In genomic region chr4:10089346-10089745, GRCh38 we compare ENCODE assay signal across 10 cellular contexts. TPM values are rescaled to one million over a fixed set of nuclear protein-coding genes. Genes with fewer than 3 reads are reported as not detected.
DNase-seq lines count a peak whose midpoint lies in the region; ATAC-seq, FAIRE-seq and TF ChIP-seq lines count a peak whose summit lies in the region.
"Had no signal": no experiment of that assay in that cellular context is flagged by ENCODE, and none has a peak within 500 bp of the region (broad histone marks: within the 10 kb centered on the region; RNA-seq: fewer than 3 reads in every experiment).

No MANE protein-coding gene starts in this region.

- FAIRE-seq in GM19239 (lab: Jason Lieb, UNC) = no peak

- peaks cover 10% of the 10 kb centered on the region for H3K36me3 ChIP-seq in smooth muscle cell (ENCODE audit: low read depth)

- intact Hi-C loops in activated CD4-positive, alpha-beta memory T cell treated with anti-CD3 and anti-CD28 coated beads for 36 hours (cut with micrococcal nuclease) = no loop called here
- intact Hi-C loops in activated T-helper 1 cell treated with anti-CD3 and anti-CD28 coated beads, Interleukin-12 subunit alpha, Interleukin-12 subunit beta, Interleukin-2, Interleukin-4 antibody, amounts not matched to agents 30 ng/mL and 10 ng/mL and 1 ng/mL, durations not matched to agents 14 hours and 24 hours and 36 hours (cut with micrococcal nuclease) = no loop called here
- intact Hi-C loops in left ventricle myocardium superior (cut with micrococcal nuclease) = no loop called here

- H3K4me1 ChIP-seq in smooth muscle cell (ENCODE audit: low read depth) = peaks cover 19% of the 10 kb centered on the region

- WGBS in smooth muscle cell (ENCODE audit: low lambda C conversion rate) = 95% methylated on average over 11 of the region's 11 CpGs

- peaks cover 63% of the 10 kb centered on the region for H3K79me2 ChIP-seq in smooth muscle cell (ENCODE audit: low read depth)

- no peak overlapping the region for H3K4me2 ChIP-seq in smooth muscle cell

- no peak overlapping the region for H3K9ac ChIP-seq in smooth muscle cell (ENCODE audit: low read depth)

- no peak overlapping the region for H3K4me3 Mint-ChIP-seq in activated CD4-positive, alpha-beta memory T cell treated with anti-CD3 and anti-CD28 coated beads for 36 hours
- no peak overlapping the region for H3K4me3 Mint-ChIP-seq in activated CD4-positive, alpha-beta memory T cell treated with anti-CD3 and anti-CD28 coated beads, Interleukin-2, amount 10 ng/mL, durations not matched to agents 7 days and 5 days
- H3K4me3 Mint-ChIP-seq in activated T-helper 1 cell treated with anti-CD3 and anti-CD28 coated beads, Interleukin-12 subunit alpha, Interleukin-12 subunit beta, Interleukin-2, Interleukin-4 antibody, amounts not matched to agents 30 ng/mL and 10 ng/mL and 1 ng/mL, durations not matched to agents 14 hours and 24 hours and 36 hours = no peak overlapping the region

- CTCF ChIA-PET in activated CD4-positive, alpha-beta memory T cell treated with anti-CD3 and anti-CD28 coated beads for 36 hours (lab: Charles Lee) = interaction anchor here (0.5 to 1.7 kb wide), 3 partner anchors 29 to 450 kb away, joined by 3 to 4 read pairs (median 3); no protein-coding TSS in a partner anchor
- CTCF ChIA-PET in activated CD4-positive, alpha-beta memory T cell treated with anti-CD3 and anti-CD28 coated beads, Interleukin-2, amount 10 ng/mL, durations not matched to agents 7 days and 5 days (lab: Charles Lee) = interaction anchor here (1.0 to 3.0 kb wide), 3 partner anchors 11 to 28 kb away, joined by 3 to 8 read pairs (median 3); partner anchors contain the start of gene WDR1

- H3K4me3 ChIP-seq in smooth muscle cell = no peak overlapping the region

- H3F3A ChIP-seq in smooth muscle cell (ENCODE audit: low read depth) = peaks cover 7% of the 10 kb centered on the region

- peaks cover 100% of the 10 kb centered on the region for H4K20me1 ChIP-seq in smooth muscle cell (ENCODE audit: low read depth)

- no peak overlapping the region for H3K27ac ChIP-seq in smooth muscle cell (ENCODE audit: low read depth)

- TF ChIP-seq CTCF in smooth muscle cell (IDR thresholded peaks at IDR 0.05; ENCODE audit: borderline replicate concordance, insufficient read depth, poor library complexity, severe bottlenecking) = peak; percentile 16

- DNase-seq in activated CD4-positive, alpha-beta memory T cell treated with anti-CD3 and anti-CD28 coated beads for 36 hours = no peak
- DNase-seq in activated CD4-positive, alpha-beta memory T cell treated with anti-CD3 and anti-CD28 coated beads, Interleukin-2, amount 10 ng/mL, durations not matched to agents 7 days and 5 days = no peak
- DNase-seq in activated T-helper 1 cell treated with anti-CD3 and anti-CD28 coated beads, Interleukin-12 subunit alpha, Interleukin-12 subunit beta, Interleukin-2, Interleukin-4 antibody, amounts not matched to agents 30 ng/mL and 10 ng/mL and 1 ng/mL, durations not matched to agents 14 hours and 24 hours and 36 hours (ENCODE audit: low spot score) = no peak
- DNase-seq in left ventricle myocardium superior (peak; percentile 29), smooth muscle cell (lab: John Stamatoyannopoulos, UW; ENCODE audit: unreplicated experiment) (no peak), GM19239 (ENCODE audit: insufficient read length, low spot score) (no peak), putamen (ENCODE audit: low spot score) (no peak)
- DNase-seq: hypothalamus had no signal

- ATAC-seq in left ventricle myocardium superior = no peak
- no peak for ATAC-seq in HG03097 (IDR thresholded peaks at IDR 0.05; ENCODE audit: low FRiP score, unreplicated experiment)

- no peak overlapping the region for H2AFZ ChIP-seq in smooth muscle cell (ENCODE audit: low read depth)

- peaks cover 80% of the 10 kb centered on the region for H3K36me3 Mint-ChIP-seq in activated CD4-positive, alpha-beta memory T cell treated with anti-CD3 and anti-CD28 coated beads for 36 hours
- peaks cover 95% of the 10 kb centered on the region for H3K36me3 Mint-ChIP-seq in activated CD4-positive, alpha-beta memory T cell treated with anti-CD3 and anti-CD28 coated beads, Interleukin-2, amount 10 ng/mL, durations not matched to agents 7 days and 5 days (ENCODE audit: low read depth)
- H3K36me3 Mint-ChIP-seq in activated T-helper 1 cell treated with anti-CD3 and anti-CD28 coated beads, Interleukin-12 subunit alpha, Interleukin-12 subunit beta, Interleukin-2, Interleukin-4 antibody, amounts not matched to agents 30 ng/mL and 10 ng/mL and 1 ng/mL, durations not matched to agents 14 hours and 24 hours and 36 hours (ENCODE audit: low read depth) = peaks cover 73% of the 10 kb centered on the region

- H3K4me1 Mint-ChIP-seq in activated CD4-positive, alpha-beta memory T cell treated with anti-CD3 and anti-CD28 coated beads for 36 hours (ENCODE audit: low read depth) = peaks cover 33% of the 10 kb centered on the region
- H3K4me1 Mint-ChIP-seq in activated CD4-positive, alpha-beta memory T cell treated with anti-CD3 and anti-CD28 coated beads, Interleukin-2, amount 10 ng/mL, durations not matched to agents 7 days and 5 days = peaks cover 37% of the 10 kb centered on the region
- peaks cover 29% of the 10 kb centered on the region for H3K4me1 Mint-ChIP-seq in activated T-helper 1 cell treated with anti-CD3 and anti-CD28 coated beads, Interleukin-12 subunit alpha, Interleukin-12 subunit beta, Interleukin-2, Interleukin-4 antibody, amounts not matched to agents 30 ng/mL and 10 ng/mL and 1 ng/mL, durations not matched to agents 14 hours and 24 hours and 36 hours (ENCODE audit: low read depth)

- POLR2A ChIA-PET in activated CD4-positive, alpha-beta memory T cell treated with anti-CD3 and anti-CD28 coated beads for 36 hours (lab: Charles Lee) = no interaction called here
- POLR2A ChIA-PET in activated CD4-positive, alpha-beta memory T cell treated with anti-CD3 and anti-CD28 coated beads, Interleukin-2, amount 10 ng/mL, durations not matched to agents 7 days and 5 days (lab: Charles Lee) = interaction anchor here (23.4 kb wide), 1 partner anchor 23 kb away, joined by 503 read pairs; the partner anchor contains the start of gene WDR1

- H3K27ac Mint-ChIP-seq in activated CD4-positive, alpha-beta memory T cell treated with anti-CD3 and anti-CD28 coated beads for 36 hours = peak overlapping the region; percentile 23
- no peak overlapping the region for H3K27ac Mint-ChIP-seq in activated CD4-positive, alpha-beta memory T cell treated with anti-CD3 and anti-CD28 coated beads, Interleukin-2, amount 10 ng/mL, durations not matched to agents 7 days and 5 days
- peak overlapping the region; percentile 58 for H3K27ac Mint-ChIP-seq in activated T-helper 1 cell treated with anti-CD3 and anti-CD28 coated beads, Interleukin-12 subunit alpha, Interleukin-12 subunit beta, Interleukin-2, Interleukin-4 antibody, amounts not matched to agents 30 ng/mL and 10 ng/mL and 1 ng/mL, durations not matched to agents 14 hours and 24 hours and 36 hours

- no peaks in the 10 kb centered on the region for H3K27me3 ChIP-seq in smooth muscle cell (ENCODE audit: low read depth)

- no peaks in the 10 kb centered on the region for H3K9me3 Mint-ChIP-seq in activated CD4-positive, alpha-beta memory T cell treated with anti-CD3 and anti-CD28 coated beads for 36 hours
- no peaks in the 10 kb centered on the region for H3K9me3 Mint-ChIP-seq in activated CD4-positive, alpha-beta memory T cell treated with anti-CD3 and anti-CD28 coated beads, Interleukin-2, amount 10 ng/mL, durations not matched to agents 7 days and 5 days
- H3K9me3 Mint-ChIP-seq in activated T-helper 1 cell treated with anti-CD3 and anti-CD28 coated beads, Interleukin-12 subunit alpha, Interleukin-12 subunit beta, Interleukin-2, Interleukin-4 antibody, amounts not matched to agents 30 ng/mL and 10 ng/mL and 1 ng/mL, durations not matched to agents 14 hours and 24 hours and 36 hours = no peaks in the 10 kb centered on the region
- H3K9me3 Mint-ChIP-seq: CD8-positive, alpha-beta memory T cell had no signal

- H3K9me3 ChIP-seq in smooth muscle cell (replicated peaks; ENCODE audit: low read depth) = no peaks in the 10 kb centered on the region

- H3K27me3 Mint-ChIP-seq in activated CD4-positive, alpha-beta memory T cell treated with anti-CD3 and anti-CD28 coated beads for 36 hours = no peaks in the 10 kb centered on the region
- H3K27me3 Mint-ChIP-seq in activated CD4-positive, alpha-beta memory T cell treated with anti-CD3 and anti-CD28 coated beads, Interleukin-2, amount 10 ng/mL, durations not matched to agents 7 days and 5 days = no peaks in the 10 kb centered on the region
- H3K27me3 Mint-ChIP-seq in activated T-helper 1 cell treated with anti-CD3 and anti-CD28 coated beads, Interleukin-12 subunit alpha, Interleukin-12 subunit beta, Interleukin-2, Interleukin-4 antibody, amounts not matched to agents 30 ng/mL and 10 ng/mL and 1 ng/mL, durations not matched to agents 14 hours and 24 hours and 36 hours (ENCODE audit: insufficient read depth) = no peaks in the 10 kb centered on the region
- H3K27me3 Mint-ChIP-seq: CD8-positive, alpha-beta memory T cell had no signal

RNA-seq across cellular contexts. Expression of gene WDR1, which starts 27.3 kb away (rescaled TPM):
- 100 to 1,000 TPM; 351 to 353 TPM for total RNA-seq in activated CD4-positive, alpha-beta memory T cell treated with anti-CD3 and anti-CD28 coated beads for 36 hours
- total RNA-seq in activated CD4-positive, alpha-beta memory T cell treated with anti-CD3 and anti-CD28 coated beads, Interleukin-2, amount 10 ng/mL, durations not matched to agents 7 days and 5 days = 100 to 1,000 TPM; 463 to 465 TPM
- 449 and 453 TPM in 2 replicates for total RNA-seq in activated T-helper 1 cell treated with anti-CD3 and anti-CD28 coated beads, Interleukin-12 subunit alpha, Interleukin-12 subunit beta, Interleukin-2, Interleukin-4 antibody, amounts not matched to agents 30 ng/mL and 10 ng/mL and 1 ng/mL, durations not matched to agents 14 hours and 24 hours and 36 hours
- 182 TPM for total RNA-seq in left ventricle myocardium superior
- 224 and 259 TPM in 2 replicates for total RNA-seq in smooth muscle cell
- polyA plus RNA-seq in smooth muscle cell = 273 and 283 TPM in 2 replicates
